21 cellular contexts compared by ENCODE assay signal in the genomic region with DNA sequence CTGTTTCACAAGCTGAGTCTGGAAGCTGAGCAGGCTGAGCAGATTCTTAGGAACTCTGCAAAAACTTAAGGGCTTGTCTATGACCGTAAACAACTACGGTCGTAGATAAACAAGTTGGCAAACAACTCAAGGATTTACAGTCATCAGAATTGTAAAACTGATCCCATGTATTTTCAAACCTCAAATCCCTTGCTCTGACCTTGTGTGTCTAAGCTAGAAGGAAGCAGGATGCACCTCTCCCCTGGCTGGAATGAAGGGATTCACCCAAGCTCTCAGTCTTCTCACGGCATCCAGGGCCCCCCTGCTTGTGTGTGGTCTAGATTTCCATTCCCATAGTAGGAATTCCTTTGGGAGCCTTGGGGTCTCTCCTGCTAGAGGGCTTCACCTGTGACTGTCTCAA. TPM values are rescaled to one million over a fixed set of nuclear protein-coding genes. Genes with fewer than 3 reads are reported as not detected.
DNase-seq lines count a peak whose midpoint lies in the region; ATAC-seq and TF ChIP-seq lines count a peak whose summit lies in the region.
"Had no signal": no experiment of that assay in that cellular context is flagged by ENCODE, and none has a peak within 500 bp of the region (broad histone marks: within the 10 kb centered on the region; RNA-seq: fewer than 3 reads in every experiment).

No MANE protein-coding gene starts in this region.

- H3K4me1 ChIP-seq in BLaER1 (peaks cover 22% of the 10 kb centered on the region), esophagus squamous epithelium (peaks cover 25 to 94% (median 42%) of the 10 kb centered on the region in 3 donors)
- H3K4me1 ChIP-seq: BE2C had no signal

- 44 to 66% methylated on average over 4 of the region's 4 CpGs for WGBS in esophagus squamous epithelium, 2 donors

- H3K9me3 ChIP-seq in BLaER1 (no peaks in the 10 kb centered on the region), esophagus squamous epithelium (no peaks in the 10 kb centered on the region)
- H3K9me3 ChIP-seq: BE2C, SK-N-SH had no signal

- H3K4me2 ChIP-seq in BLaER1 = peak overlapping the region; percentile 71; the same call in 1 of the 2 replicates
- H3K4me2 ChIP-seq: GM23338, SK-N-SH had no signal

- DNase-seq in CD1c-positive myeloid dendritic cell (ENCODE audit: extremely low spot score) (peak; percentile 72), esophagus squamous epithelium (lab: John Stamatoyannopoulos, UW) (no peak), left colon (no peak), iPS-NIHi11 (ENCODE audit: low spot score) (no peak)
- DNase-seq: BE2C; CD4-positive, alpha-beta T cell; H9; KG1; MM.1S; NCI-H2029; NCI-H446; NCI-H524 treated with DMSO at 0.1 percent for 48 hours; NCI-H774; SK-N-SH had no signal

- H3K36me3 ChIP-seq in BLaER1 = no peaks in the 10 kb centered on the region
- H3K36me3 ChIP-seq in esophagus squamous epithelium = no peaks in the 10 kb centered on the region
- H3K36me3 ChIP-seq: BE2C had no signal

- H3K27ac ChIP-seq in BLaER1 (no peak overlapping the region), esophagus squamous epithelium (peak overlapping the region; percentile 73 to 98 (median 89)), skin epidermis (peak overlapping the region in 15 of 21 experiments; percentile 1 to 85 (median 70))

- H3K4me3 ChIP-seq in BLaER1 (no peak overlapping the region), esophagus squamous epithelium (no peak overlapping the region), skin epidermis (no peak overlapping the region)
- H3K4me3 ChIP-seq: GM23338 had no signal

- H3K27me3 ChIP-seq in BLaER1 (no peaks in the 10 kb centered on the region), esophagus squamous epithelium (no peaks in the 10 kb centered on the region)
- H3K27me3 ChIP-seq: BE2C had no signal

- intact Hi-C loops in esophagus squamous epithelium (cut with DNase I) (no loop called here), left colon (cut with DNase I, micrococcal nuclease) (no loop called here)

- H3K9ac ChIP-seq in BLaER1 = no peak overlapping the region
- H3K9ac ChIP-seq: SK-N-SH had no signal

- no peak for TF ChIP-seq POLR2A in esophagus squamous epithelium (IDR thresholded peaks at IDR 0.05)

- H4K20me1 ChIP-seq in BLaER1 = no peaks in the 10 kb centered on the region

- TF ChIP-seq CTCF in esophagus squamous epithelium (IDR thresholded peaks at IDR 0.05) = no peak

- ATAC-seq in left colon (no peak), GM18520 (IDR thresholded peaks at IDR 0.05; ENCODE audit: unreplicated experiment) (no peak)
- ATAC-seq: GM23338 had no signal

RNA-seq across cellular contexts. Expression of a gene that starts 12.4 kb away (rescaled TPM):
- 1,000 to 10,000 TPM in 2 of 4 donors, 100 to 1,000 TPM in 2; 594 to 1,539 (median 978) TPM for total RNA-seq in esophagus squamous epithelium
- total RNA-seq in left colon = 10 to 100 TPM in 1 of 2 donors, 1 to 10 TPM in 1; 2.6 to 15.7 TPM
- total RNA-seq: A673, Daoy, G401, GM23338, H9 had no signal

RNA-seq across cellular contexts. Expression of a gene that starts 47.2 kb away (rescaled TPM):
- total RNA-seq in esophagus squamous epithelium = under 1 TPM in 1 of 4 donors, not detected in 3; 0.53 TPM
- not detected for total RNA-seq in left colon
- total RNA-seq: A673; CD4-positive, alpha-beta T cell; Daoy; G401; GM23338; H9 had no signal

RNA-seq across cellular contexts. Expression of a gene that starts 56.0 kb away (rescaled TPM):
- total RNA-seq in esophagus squamous epithelium (10 to 100 TPM in 3 of 4 donors, 1 to 10 TPM in 1; 5.0 to 90.7 (median 28.9) TPM), left colon (not detected)
- total RNA-seq: A673; CD4-positive, alpha-beta T cell; Daoy; G401; GM23338; H9 had no signal

RNA-seq across cellular contexts. Expression of a gene that starts 58.8 kb away (rescaled TPM):
- 10 to 100 TPM; 25.1 to 62.5 (median 50.2) TPM for total RNA-seq in esophagus squamous epithelium
- total RNA-seq in left colon = 10 to 100 TPM; 68.4 to 72.1 TPM
- total RNA-seq: G401 had no signal

Comparison
In these comparisons a context has a peak if more than half of its experiments do, and no peak if none do; other contexts are left out.
1. RNA of a gene that starts 12.4 kb away (total RNA-seq): 594 to 1,539 TPM in esophagus squamous epithelium; 2.6 to 15.7 TPM in left colon; every median in the first group is over 10 times any median in the second.
2. RNA of a gene that starts 56.0 kb away (total RNA-seq): 5.0 to 90.7 TPM in esophagus squamous epithelium; not detected in left colon; every median in the first group is over 4 times any median in the second.